Comparison of ENCODE assay signal across 9 cellular contexts in the genomic region with DNA sequence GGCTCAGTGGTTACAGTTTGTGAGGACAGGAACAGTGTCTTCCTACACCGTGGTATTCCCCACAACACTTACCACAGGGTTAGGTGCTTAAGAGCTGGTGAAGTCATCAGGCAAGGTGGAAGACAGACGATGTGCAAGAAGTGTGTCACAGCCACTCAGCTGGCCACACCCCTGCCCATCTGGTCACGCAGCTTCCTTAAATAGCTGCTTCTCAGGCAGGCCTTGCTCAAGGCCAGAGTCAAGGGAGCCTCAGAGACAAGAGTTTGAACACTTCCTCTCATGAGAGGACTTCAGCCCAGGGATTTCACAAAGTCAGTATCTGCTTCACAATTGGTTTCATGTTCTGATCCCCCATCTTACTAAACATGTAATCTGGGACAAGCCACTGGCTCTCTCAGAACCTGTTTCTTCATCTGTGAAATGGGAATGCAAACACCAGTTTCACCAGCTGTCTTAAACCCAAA.
DNase-seq lines count a peak whose midpoint lies in the region; ATAC-seq and TF ChIP-seq lines count a peak whose summit lies in the region.
"Had no signal": no experiment of that assay in that cellular context is flagged by ENCODE, and none has a peak within 500 bp of the region (broad histone marks: within the 10 kb centered on the region; RNA-seq: fewer than 3 reads in every experiment).

No MANE protein-coding gene starts in this region.

- H3K9ac ChIP-seq in mesendoderm (ENCODE audit: low read length), result no peak overlapping the region

- no peak overlapping the region for H2AK5ac ChIP-seq in mesendoderm (ENCODE audit: low read length)

- no peaks in the 10 kb centered on the region for H3K36me3 ChIP-seq in mesendoderm (ENCODE audit: control insufficient read depth, insufficient read depth, low read length)

- H3K27me3 ChIP-seq in mesendoderm (ENCODE audit: insufficient read depth, low read length, poor library complexity), result no peaks in the 10 kb centered on the region

- H3K4me3 Mint-ChIP-seq in activated CD8-positive, alpha-beta T cell treated with anti-CD3 and anti-CD28 coated beads for 36 hours, result no peak overlapping the region
- H3K4me3 Mint-ChIP-seq: brain had no signal

- no peak overlapping the region for H3K27ac ChIP-seq in mesendoderm (ENCODE audit: low read depth, low read length)

- no peak overlapping the region for H4K5ac ChIP-seq in mesendoderm (ENCODE audit: low read length)

- DNase-seq in GM12864 (ENCODE audit: low read depth) (peak; percentile 66), mesendoderm (peak; percentile 19), superior temporal gyrus (ENCODE audit: extremely low spot score) (no peak)
- peak; percentile 15 for DNase-seq in activated CD8-positive, alpha-beta T cell treated with anti-CD3 and anti-CD28 coated beads for 36 hours
- DNase-seq in stimulated activated CD4-positive, alpha-beta T cell treated with anti-CD3 and anti-CD28 coated beads, Interleukin-4, amount 100 ng/mL, for 24 hours, result no peak
- no peak for DNase-seq in stimulated activated CD4-positive, alpha-beta T cell treated with anti-CD3 and anti-CD28 coated beads, Interleukin-4, amount 100 ng/mL, for 4 hours

- no peak overlapping the region for H3K18ac ChIP-seq in mesendoderm (ENCODE audit: low read length)

- no peak overlapping the region for H3K4ac ChIP-seq in mesendoderm (ENCODE audit: low read depth, low read length)

- WGBS in mesendoderm (ENCODE audit: extremely low coverage, insufficient coverage, low lambda C conversion rate), result no CpG with 5 or more reads among the region's 3 CpGs

- H2BK15ac ChIP-seq in mesendoderm (replicated peaks; ENCODE audit: low read depth), result no peak overlapping the region

- no peaks in the 10 kb centered on the region for H3K79me2 ChIP-seq in mesendoderm (ENCODE audit: control insufficient read depth, insufficient read depth, low read length)

- H2BK5ac ChIP-seq in mesendoderm (ENCODE audit: low read length), result no peak overlapping the region

- no peaks in the 10 kb centered on the region for H3K9me3 Mint-ChIP-seq in activated CD8-positive, alpha-beta T cell treated with anti-CD3 and anti-CD28 coated beads for 36 hours
- H3K9me3 Mint-ChIP-seq: brain had no signal

- H3K27ac Mint-ChIP-seq in activated CD8-positive, alpha-beta T cell treated with anti-CD3 and anti-CD28 coated beads for 36 hours, result no peak overlapping the region

- H3K4me3 ChIP-seq in GM12864 (ENCODE audit: low read depth, low read length) (no peak overlapping the region), mesendoderm (ENCODE audit: low read length) (no peak overlapping the region)

- no peaks in the 10 kb centered on the region for H3K36me3 Mint-ChIP-seq in activated CD8-positive, alpha-beta T cell treated with anti-CD3 and anti-CD28 coated beads for 36 hours (ENCODE audit: low read depth)

- POLR2A ChIA-PET in activated CD8-positive, alpha-beta T cell treated with anti-CD3 and anti-CD28 coated beads for 36 hours (lab: Charles Lee), result no interaction called here

- no peak overlapping the region for H3K56ac ChIP-seq in mesendoderm (ENCODE audit: low read length)

- CTCF ChIA-PET in activated CD8-positive, alpha-beta T cell treated with anti-CD3 and anti-CD28 coated beads for 36 hours (lab: Charles Lee), result no interaction called here

- H3K79me1 ChIP-seq in mesendoderm (ENCODE audit: low read length), result no peaks in the 10 kb centered on the region

- intact Hi-C loops in activated CD8-positive, alpha-beta T cell treated with anti-CD3 and anti-CD28 coated beads for 36 hours (cut with micrococcal nuclease), result no loop called here

- no peak overlapping the region for H4K8ac ChIP-seq in mesendoderm (ENCODE audit: low read depth, low read length)

- H2BK120ac ChIP-seq in mesendoderm (ENCODE audit: low read depth, low read length), result no peak overlapping the region

- no peak for TF ChIP-seq CTCF in GM12864 (IDR thresholded peaks at IDR 0.05; ENCODE audit: low read depth, low read length, missing control alignments)
- no peak for TF ChIP-seq CTCF in activated CD8-positive, alpha-beta T cell treated with anti-CD3 and anti-CD28 coated beads for 36 hours (IDR thresholded peaks at IDR 0.05)

- ATAC-seq in GM21367 (IDR thresholded peaks at IDR 0.05; ENCODE audit: unreplicated experiment), result peak; percentile 89
- peak; percentile 92 for ATAC-seq in HG03469 (IDR thresholded peaks at IDR 0.05; ENCODE audit: unreplicated experiment)
- peak; percentile 56 for ATAC-seq in activated CD8-positive, alpha-beta T cell treated with anti-CD3 and anti-CD28 coated beads for 36 hours

- no peaks in the 10 kb centered on the region for H3K4me1 Mint-ChIP-seq in activated CD8-positive, alpha-beta T cell treated with anti-CD3 and anti-CD28 coated beads for 36 hours (ENCODE audit: low read depth)

- H3K23ac ChIP-seq in mesendoderm (ENCODE audit: low read length), result no peak overlapping the region

- no peaks in the 10 kb centered on the region for H3K4me1 ChIP-seq in mesendoderm (ENCODE audit: control insufficient read depth, low read depth, low read length)

- no peak overlapping the region for H3K4me2 ChIP-seq in mesendoderm (ENCODE audit: low read length)

- H3K27me3 Mint-ChIP-seq in activated CD8-positive, alpha-beta T cell treated with anti-CD3 and anti-CD28 coated beads for 36 hours, result no peaks in the 10 kb centered on the region
- H3K27me3 Mint-ChIP-seq: brain had no signal

Comparison
In these comparisons a context has a peak if more than half of its experiments do, and no peak if none do; other contexts are left out.
1. DNase-seq: peak in GM12864 (single experiment), activated CD8-positive, alpha-beta T cell treated with anti-CD3 and anti-CD28 coated beads for 36 hours (single experiment) and mesendoderm (single experiment); none in stimulated activated CD4-positive, alpha-beta T cell treated with anti-CD3 and anti-CD28 coated beads, Interleukin-4, amount 100 ng/mL, for 24 hours (single experiment), superior temporal gyrus (single experiment) and stimulated activated CD4-positive, alpha-beta T cell treated with anti-CD3 and anti-CD28 coated beads, Interleukin-4, amount 100 ng/mL, for 4 hours (0 of 2).
2. Peak in every context shown above with its lines, with median percentiles within 50 percentile points of each other: ATAC-seq.